Comparison of ENCODE assay signal across 9 cellular contexts in the genomic region with DNA sequence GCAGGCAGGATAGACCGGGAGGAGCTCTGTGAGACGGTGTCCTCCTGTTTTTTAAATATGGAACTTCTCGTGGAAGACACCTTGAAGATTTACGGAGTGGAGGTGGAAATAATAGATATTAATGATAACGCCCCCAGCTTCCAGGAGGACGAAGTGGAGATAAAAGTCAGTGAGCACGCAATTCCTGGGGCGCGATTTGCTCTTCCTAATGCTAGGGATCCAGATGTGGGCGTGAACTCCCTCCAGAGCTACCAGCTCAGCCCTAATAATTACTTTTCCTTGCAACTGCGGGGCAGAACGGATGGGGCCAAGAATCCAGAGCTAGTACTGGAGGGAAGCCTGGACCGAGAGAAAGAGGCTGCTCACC. TPM values are rescaled to one million over a fixed set of nuclear protein-coding genes. Genes with fewer than 3 reads are reported as not detected.
A peak's percentile ranks its signal among the peaks of the same experiment; 100 is the strongest.
DNase-seq lines count a peak whose midpoint lies in the region; ATAC-seq and TF ChIP-seq lines count a peak whose summit lies in the region.
"Had no signal": no experiment of that assay in that cellular context is flagged by ENCODE, and none has a peak within 500 bp of the region (broad histone marks: within the 10 kb centered on the region; RNA-seq: fewer than 3 reads in every experiment).

No MANE protein-coding gene starts in this region.

- H2AFZ ChIP-seq in KMS-11 (ENCODE audit: low read depth) (peak overlapping the region; percentile 67; the same call in 1 of the 2 replicates), osteoblast (ENCODE audit: low read length) (peak overlapping the region; percentile 80)

- peaks cover 21% of the 10 kb centered on the region for H3K4me1 Mint-ChIP-seq in endothelial cell (ENCODE audit: unreplicated experiment)

- H3F3A ChIP-seq in DOHH2 (ENCODE audit: control insufficient read depth, insufficient read depth): no peaks in the 10 kb centered on the region; the same call in 1 of the 2 replicates

- H4K20me1 ChIP-seq in DOHH2 (ENCODE audit: control insufficient read depth, insufficient read depth, low read depth, low read length) (no peaks in the 10 kb centered on the region), KMS-11 (ENCODE audit: insufficient read depth) (no peaks in the 10 kb centered on the region), osteoblast (ENCODE audit: insufficient read depth, low read length) (no peaks in the 10 kb centered on the region)

- DNase-seq in endothelial cell (ENCODE audit: low spot score) (no peak), osteoblast (ENCODE audit: insufficient read length, low spot score, missing footprints) (no peak), activated gamma-delta T cell (lab: John Stamatoyannopoulos, UW) (no peak), OCI-M1 (lab: John Stamatoyannopoulos, UW) (no peak)
- DNase-seq: effector memory CD8-positive, alpha-beta T cell had no signal

- no peak overlapping the region for H3K27ac Mint-ChIP-seq in endothelial cell (ENCODE audit: unreplicated experiment)

- no peak overlapping the region for H3K9ac ChIP-seq in KMS-11

- 0 out of 2 replicates have a peak, but pooled peaks cover 3% of the 10 kb centered on the region for H3K4me1 ChIP-seq in DOHH2 (ENCODE audit: control insufficient read depth, low read length)
- H3K4me1 ChIP-seq in KMS-11 (ENCODE audit: low read depth, poor library complexity, severe bottlenecking): no peaks in the 10 kb centered on the region
- peaks cover 8% of the 10 kb centered on the region for H3K4me1 ChIP-seq in osteoblast (ENCODE audit: insufficient read depth, low read length)

- H3K4me2 ChIP-seq in DOHH2 (ENCODE audit: low read length) (peak overlapping the region; percentile 58), KMS-11 (no peak overlapping the region; the same call in 1 of the 2 replicates), osteoblast (ENCODE audit: insufficient read depth, low read length) (peak overlapping the region; percentile 83)

- H3K79me2 ChIP-seq in DOHH2 (ENCODE audit: control insufficient read depth, low read length) (no peaks in the 10 kb centered on the region), KMS-11 (ENCODE audit: insufficient read depth, low read depth) (no peaks in the 10 kb centered on the region), osteoblast (ENCODE audit: insufficient read depth, low read length) (peaks cover 12% of the 10 kb centered on the region)

- H3K9me3 Mint-ChIP-seq in endothelial cell (ENCODE audit: unreplicated experiment): peaks cover 40% of the 10 kb centered on the region

- H3K36me3 ChIP-seq in DOHH2 (ENCODE audit: control insufficient read depth, low read length) (peaks cover 4% of the 10 kb centered on the region; the same call in 1 of the 2 replicates), KMS-11 (ENCODE audit: insufficient read depth) (no peaks in the 10 kb centered on the region), osteoblast (ENCODE audit: insufficient read depth, low read length) (no peaks in the 10 kb centered on the region)

- H3K27ac ChIP-seq in DOHH2 (ENCODE audit: low read depth, low read length) (no peak overlapping the region), KMS-11 (no peak overlapping the region), osteoblast (ENCODE audit: low read depth, low read length) (peak overlapping the region; percentile 36)

- no peak for ATAC-seq in GM18517 (IDR thresholded peaks at IDR 0.05; ENCODE audit: unreplicated experiment)
- ATAC-seq in HG02870 (IDR thresholded peaks at IDR 0.05; ENCODE audit: unreplicated experiment): no peak
- ATAC-seq: effector memory CD8-positive, alpha-beta T cell had no signal

- H3K4me3 Mint-ChIP-seq in endothelial cell (ENCODE audit: unreplicated experiment): peak overlapping the region; percentile 82

- peaks cover 25% of the 10 kb centered on the region for H3K27me3 Mint-ChIP-seq in endothelial cell (ENCODE audit: unreplicated experiment)

- H3K9me3 ChIP-seq in DOHH2 (ENCODE audit: control insufficient read depth, insufficient read depth, low read length) (peaks cover 43% of the 10 kb centered on the region; the same call in 1 of the 2 replicates), osteoblast (ENCODE audit: low read depth, low read length) (peaks cover 15% of the 10 kb centered on the region)

- H3K4me3 ChIP-seq in DOHH2 (ENCODE audit: low read length): peak overlapping the region; percentile 64
- no peak overlapping the region for H3K4me3 ChIP-seq in KMS-11 (IDR thresholded peaks at IDR 0.05; ENCODE audit: insufficient read depth, low read depth, low read length)
- H3K4me3 ChIP-seq in osteoblast (ENCODE audit: insufficient read depth, low read length): peak overlapping the region; percentile 79

- TF ChIP-seq CTCF in DOHH2 (IDR thresholded peaks at IDR 0.05; ENCODE audit: low read depth, low read length, poor library complexity, severe bottlenecking) (no peak), KMS-11 (conservative IDR thresholded peaks at IDR 0.05; ENCODE audit: low read depth, low read length) (no peak), endothelial cell (IDR thresholded peaks at IDR 0.05; ENCODE audit: unreplicated experiment) (no peak), osteoblast (IDR thresholded peaks at IDR 0.05; ENCODE audit: extremely low read depth, low read depth, low read length) (no peak)

- H3K36me3 Mint-ChIP-seq in endothelial cell (ENCODE audit: low read depth, unreplicated experiment): peaks cover 75% of the 10 kb centered on the region

- H3K9me2 ChIP-seq in DOHH2 (replicated peaks; ENCODE audit: control insufficient read depth, low read length): no peaks in the 10 kb centered on the region

- H3K27me3 ChIP-seq in DOHH2 (ENCODE audit: control insufficient read depth, low read length): no peaks in the 10 kb centered on the region
- no peaks in the 10 kb centered on the region for H3K27me3 ChIP-seq in KMS-11 (ENCODE audit: insufficient read depth, low read depth)
- H3K27me3 ChIP-seq in osteoblast (ENCODE audit: insufficient read depth, low read length): no peaks in the 10 kb centered on the region

RNA-seq across cellular contexts. Expression of a gene that starts 0.6 kb away (rescaled TPM):
- total RNA-seq in endothelial cell (ENCODE audit: unreplicated experiment): 10.8 TPM
- 12.3 and 16.5 TPM in 2 replicates for total RNA-seq in osteoblast

RNA-seq across cellular contexts. Expression of a gene that starts 4.0 kb away (rescaled TPM):
- total RNA-seq in endothelial cell (ENCODE audit: unreplicated experiment) (45.2 TPM), osteoblast (18.5 and 19.2 TPM in 2 replicates)

RNA-seq across cellular contexts. Expression of a gene that starts 8.7 kb away (rescaled TPM):
- total RNA-seq in endothelial cell (ENCODE audit: unreplicated experiment) (43.0 TPM), osteoblast (23.2 and 24.8 TPM in 2 replicates)

RNA-seq across cellular contexts. Expression of a gene that starts 8.8 kb away (rescaled TPM):
- 3.8 TPM for total RNA-seq in endothelial cell (ENCODE audit: unreplicated experiment)
- 20.6 and 33.6 TPM in 2 replicates for total RNA-seq in osteoblast

RNA-seq across cellular contexts. Expression of a gene that starts 13.7 kb away (rescaled TPM):
- total RNA-seq in endothelial cell (ENCODE audit: unreplicated experiment): 60.0 TPM
- total RNA-seq in osteoblast: 6.2 and 8.0 TPM in 2 replicates
